Comparison of ENCODE assay signal across 9 cellular contexts in the genomic region with DNA sequence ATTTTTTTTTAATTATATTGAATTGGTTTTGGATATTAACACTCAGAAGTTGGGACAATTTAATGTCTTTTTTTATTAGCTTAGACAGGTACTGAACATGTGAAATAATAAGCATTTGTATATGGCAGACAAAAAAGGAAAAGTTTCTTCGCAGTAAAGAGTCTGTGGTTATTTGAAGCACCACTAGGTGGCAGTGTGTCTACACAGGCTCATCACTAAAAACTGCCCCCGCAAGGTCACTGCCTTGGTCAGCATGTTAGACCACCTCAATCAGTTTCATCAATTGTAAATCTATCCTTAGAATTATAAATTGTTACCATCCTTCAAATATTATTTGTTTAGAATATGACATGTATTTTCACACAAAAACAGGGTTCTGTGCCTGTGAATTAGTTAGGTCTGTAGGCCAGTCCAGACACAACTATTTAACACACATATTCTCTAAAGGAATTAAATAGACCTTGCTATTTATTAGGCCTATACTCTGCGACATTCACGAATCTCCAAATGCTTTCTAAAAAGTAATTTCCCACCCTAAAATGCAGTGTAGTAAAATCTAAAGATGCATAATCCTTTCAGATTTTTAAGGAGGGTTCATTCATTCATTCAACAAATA. TPM values are rescaled to one million over a fixed set of nuclear protein-coding genes. Genes with fewer than 3 reads are reported as not detected.
A peak's percentile ranks its signal among the peaks of the same experiment; 100 is the strongest.
DNase-seq lines count a peak whose midpoint lies in the region; ATAC-seq and TF ChIP-seq lines count a peak whose summit lies in the region.
"Had no signal": no experiment of that assay in that cellular context is flagged by ENCODE, and none has a peak within 500 bp of the region (broad histone marks: within the 10 kb centered on the region; RNA-seq: fewer than 3 reads in every experiment).

No MANE protein-coding gene starts in this region.

- H3K36me3 ChIP-seq in heart left ventricle (no peaks in the 10 kb centered on the region), mammary epithelial cell (ENCODE audit: insufficient read depth, low read length) (peaks cover 38% of the 10 kb centered on the region)

- BruUV-seq in mammary epithelial cell (replicated peaks; lab: Mats Ljungman, UMichigan): no TSS peak

- H3K4me2 ChIP-seq in mammary epithelial cell (ENCODE audit: insufficient read depth, low read depth, low read length): no peak overlapping the region

- H3K9me3 ChIP-seq in heart left ventricle: no peaks in the 10 kb centered on the region
- H3K9me3 ChIP-seq in mammary epithelial cell (replicated peaks; ENCODE audit: insufficient read depth, low read length): peaks cover 5% of the 10 kb centered on the region

- WGBS in heart left ventricle, 4 donors: 35 to 42% (median 41%) methylated on average over 4 of the region's 4 CpGs
- WGBS in mammary epithelial cell (ENCODE audit: low coverage, missing lambda C conversion rate): 85% methylated on average over 4 of the region's 4 CpGs

- peaks cover 50% of the 10 kb centered on the region for H3K79me2 ChIP-seq in mammary epithelial cell (ENCODE audit: insufficient read depth, low read length)

- no peak for TF ChIP-seq POLR2A in heart left ventricle (IDR thresholded peaks at IDR 0.05)

- no peak overlapping the region for H3K4me3 Mint-ChIP-seq in activated T-helper 1 cell treated with anti-CD3 and anti-CD28 coated beads, Interleukin-12 subunit alpha, Interleukin-12 subunit beta, Interleukin-2, Interleukin-4 antibody, amounts not matched to agents 30 ng/mL and 10 ng/mL and 1 ng/mL, durations not matched to agents 14 hours and 24 hours and 36 hours
- H3K4me3 Mint-ChIP-seq: stimulated activated naive B cell treated with anti-CD40 and anti-IgM and Interleukin-4, amounts not matched to agents 10 μg/mL and 1 μg/mL and 100 μg/mL, for 72 hours had no signal

- CTCF ChIA-PET in mammary epithelial cell (lab: Charles Lee; ENCODE audit: low non-redundant PET): no interaction called here

- no peaks in the 10 kb centered on the region for H3K27me3 Mint-ChIP-seq in activated T-helper 1 cell treated with anti-CD3 and anti-CD28 coated beads, Interleukin-12 subunit alpha, Interleukin-12 subunit beta, Interleukin-2, Interleukin-4 antibody, amounts not matched to agents 30 ng/mL and 10 ng/mL and 1 ng/mL, durations not matched to agents 14 hours and 24 hours and 36 hours (ENCODE audit: insufficient read depth)

- dilution Hi-C loops in mammary epithelial cell (cut with HindIII; ENCODE audit: low sequenced_read_pairs): no loop called here

- H3K4me1 Mint-ChIP-seq in activated T-helper 1 cell treated with anti-CD3 and anti-CD28 coated beads, Interleukin-12 subunit alpha, Interleukin-12 subunit beta, Interleukin-2, Interleukin-4 antibody, amounts not matched to agents 30 ng/mL and 10 ng/mL and 1 ng/mL, durations not matched to agents 14 hours and 24 hours and 36 hours (ENCODE audit: low read depth): no peaks in the 10 kb centered on the region
- H3K4me1 Mint-ChIP-seq: stimulated activated naive B cell treated with anti-CD40 and anti-IgM and Interleukin-4, amounts not matched to agents 10 μg/mL and 1 μg/mL and 100 μg/mL, for 72 hours had no signal

- DNase-seq in heart left ventricle (no peak), left cardiac atrium (no peak), LHCN-M2 (ENCODE audit: low read depth) (peak; percentile 23), mammary epithelial cell (no peak), mucosa of gallbladder (ENCODE audit: low spot score) (peak; percentile 16), NCI-H2029 treated with DMSO at 0.1 percent for 48 hours (lab: John Stamatoyannopoulos, UW) (no peak)
- no peak for DNase-seq in activated T-helper 1 cell treated with anti-CD3 and anti-CD28 coated beads, Interleukin-12 subunit alpha, Interleukin-12 subunit beta, Interleukin-2, Interleukin-4 antibody, amounts not matched to agents 30 ng/mL and 10 ng/mL and 1 ng/mL, durations not matched to agents 14 hours and 24 hours and 36 hours (ENCODE audit: low spot score)
- DNase-seq: stimulated activated naive B cell treated with anti-CD40 and anti-IgM and Interleukin-4, amounts not matched to agents 10 μg/mL and 1 μg/mL and 100 μg/mL, for 72 hours had no signal

- no peaks in the 10 kb centered on the region for H3K9me3 Mint-ChIP-seq in activated T-helper 1 cell treated with anti-CD3 and anti-CD28 coated beads, Interleukin-12 subunit alpha, Interleukin-12 subunit beta, Interleukin-2, Interleukin-4 antibody, amounts not matched to agents 30 ng/mL and 10 ng/mL and 1 ng/mL, durations not matched to agents 14 hours and 24 hours and 36 hours

- TF ChIP-seq CTCF in heart left ventricle (IDR thresholded peaks at IDR 0.05) (peak; percentile 36 to 79 (median 70)), mammary epithelial cell (conservative IDR thresholded peaks at IDR 0.05 in 1 of 2, IDR thresholded peaks at IDR 0.05 in 1 of 2; ENCODE audit: extremely low read depth in 1 of 2, insufficient read depth in 1 of 2, low read depth in 1 of 2, low read length in 2 of 2) (peak; percentile 72 to 75)

- H3K4me3 ChIP-seq in heart left ventricle (no peak overlapping the region), mammary epithelial cell (replicated peaks in 1 of 3; ENCODE audit: insufficient read depth in 1 of 3, low read depth in 2 of 3, low read length in 3 of 3) (no peak overlapping the region)

- H3K36me3 Mint-ChIP-seq in activated T-helper 1 cell treated with anti-CD3 and anti-CD28 coated beads, Interleukin-12 subunit alpha, Interleukin-12 subunit beta, Interleukin-2, Interleukin-4 antibody, amounts not matched to agents 30 ng/mL and 10 ng/mL and 1 ng/mL, durations not matched to agents 14 hours and 24 hours and 36 hours (ENCODE audit: low read depth): no peaks in the 10 kb centered on the region
- H3K36me3 Mint-ChIP-seq: stimulated activated naive B cell treated with anti-CD40 and anti-IgM and Interleukin-4, amounts not matched to agents 10 μg/mL and 1 μg/mL and 100 μg/mL, for 72 hours had no signal

- ATAC-seq in heart left ventricle (no peak), left cardiac atrium (no peak), GM21529 (IDR thresholded peaks at IDR 0.05; ENCODE audit: unreplicated experiment) (peak; percentile 90)

- H3K27ac ChIP-seq in heart left ventricle (no peak overlapping the region), mammary epithelial cell (ENCODE audit: insufficient read depth, low read depth, low read length) (no peak overlapping the region)

- H3K9ac ChIP-seq in mammary epithelial cell (ENCODE audit: insufficient read depth, low read length): no peak overlapping the region

- H3K27me3 ChIP-seq in heart left ventricle (no peaks in the 10 kb centered on the region), mammary epithelial cell (ENCODE audit: insufficient read depth, low read length) (no peaks in the 10 kb centered on the region)

- intact Hi-C loops in heart left ventricle (cut with DNase I): no loop called here
- intact Hi-C loops in left cardiac atrium (cut with DNase I): no loop called here
- intact Hi-C loops in mammary epithelial cell (cut with micrococcal nuclease): no loop called here
- intact Hi-C loops in activated T-helper 1 cell treated with anti-CD3 and anti-CD28 coated beads, Interleukin-12 subunit alpha, Interleukin-12 subunit beta, Interleukin-2, Interleukin-4 antibody, amounts not matched to agents 30 ng/mL and 10 ng/mL and 1 ng/mL, durations not matched to agents 14 hours and 24 hours and 36 hours (cut with micrococcal nuclease): loop anchor here (2.0 kb wide), 1 partner anchor 46 kb away; no protein-coding TSS in a partner anchor

- H4K20me1 ChIP-seq in mammary epithelial cell (ENCODE audit: insufficient read depth, low read length): no peaks in the 10 kb centered on the region

- no peaks in the 10 kb centered on the region for H3K4me1 ChIP-seq in heart left ventricle
- peaks cover 25% of the 10 kb centered on the region for H3K4me1 ChIP-seq in mammary epithelial cell (ENCODE audit: insufficient read depth, low read length)

- no peak overlapping the region for H3K27ac Mint-ChIP-seq in activated T-helper 1 cell treated with anti-CD3 and anti-CD28 coated beads, Interleukin-12 subunit alpha, Interleukin-12 subunit beta, Interleukin-2, Interleukin-4 antibody, amounts not matched to agents 30 ng/mL and 10 ng/mL and 1 ng/mL, durations not matched to agents 14 hours and 24 hours and 36 hours
- H3K27ac Mint-ChIP-seq: stimulated activated naive B cell treated with anti-CD40 and anti-IgM and Interleukin-4, amounts not matched to agents 10 μg/mL and 1 μg/mL and 100 μg/mL, for 72 hours had no signal

- H2AFZ ChIP-seq in mammary epithelial cell (ENCODE audit: low read depth, low read length): no peak overlapping the region

- in situ Hi-C loops in mammary epithelial cell (cut with MboI; ENCODE audit: low sequenced_read_pairs in 2 of 2): no loop called here

RNA-seq across cellular contexts. Expression of a gene that starts 17.0 kb away (rescaled TPM):
- total RNA-seq in heart left ventricle: not detected
- polyA plus RNA-seq in heart left ventricle: not detected
- not detected for total RNA-seq in left cardiac atrium
- 0.06 TPM in 1 of 2 replicates, not detected in the other for total RNA-seq in LHCN-M2 (2014; rRNA removed)
- not detected for polyA plus RNA-seq in LHCN-M2 (2012)
- 10 to 100 TPM; 98.2 to 98.4 TPM for total RNA-seq in mammary epithelial cell
- polyA plus RNA-seq in mammary epithelial cell: 39.7 TPM
- polyA minus RNA-seq in mammary epithelial cell: 13.1 TPM
- not detected for total RNA-seq in mucosa of gallbladder
- not detected in 2 replicates for total RNA-seq in activated T-helper 1 cell treated with anti-CD3 and anti-CD28 coated beads, Interleukin-12 subunit alpha, Interleukin-12 subunit beta, Interleukin-2, Interleukin-4 antibody, amounts not matched to agents 30 ng/mL and 10 ng/mL and 1 ng/mL, durations not matched to agents 14 hours and 24 hours and 36 hours

Comparison
In these comparisons a context has a peak if more than half of its experiments do, and no peak if none do; other contexts are left out.
1. DNase-seq: peak in LHCN-M2 (single experiment) and mucosa of gallbladder (single experiment); none in heart left ventricle (0 of 5), left cardiac atrium (single experiment), mammary epithelial cell (single experiment), activated T-helper 1 cell treated with anti-CD3 and anti-CD28 coated beads, Interleukin-12 subunit alpha, Interleukin-12 subunit beta, Interleukin-2, Interleukin-4 antibody, amounts not matched to agents 30 ng/mL and 10 ng/mL and 1 ng/mL, durations not matched to agents 14 hours and 24 hours and 36 hours (single experiment) and NCI-H2029 treated with DMSO at 0.1 percent for 48 hours (single experiment).
2. RNA of a gene that starts 17.0 kb away (total RNA-seq): 98.2 to 98.4 TPM in mammary epithelial cell; 0.06 TPM in LHCN-M2, not detected in mucosa of gallbladder (single experiment), not detected in heart left ventricle, not detected in left cardiac atrium and not detected in activated T-helper 1 cell treated with anti-CD3 and anti-CD28 coated beads, Interleukin-12 subunit alpha, Interleukin-12 subunit beta, Interleukin-2, Interleukin-4 antibody, amounts not matched to agents 30 ng/mL and 10 ng/mL and 1 ng/mL, durations not matched to agents 14 hours and 24 hours and 36 hours; every median in the first group is over 10 times any median in the second.